Comparison of ENCODE assay signal across 10 cellular contexts in genomic region chr6:21402368-21402767, GRCh38.
DNase-seq lines count a peak whose midpoint lies in the region; ATAC-seq and TF ChIP-seq lines count a peak whose summit lies in the region.
"Had no signal": no experiment of that assay in that cellular context is flagged by ENCODE, and none has a peak within 500 bp of the region (broad histone marks: within the 10 kb centered on the region; RNA-seq: fewer than 3 reads in every experiment).

No MANE protein-coding gene starts in this region.

- intact Hi-C loops in MCF 10A (cut with micrococcal nuclease) (loop anchor here (5.0 kb wide), 1 partner anchor 185 kb away; no protein-coding TSS in a partner anchor), vagina (cut with DNase I) (no loop called here)

- no peaks in the 10 kb centered on the region for H3K27me3 ChIP-seq in vagina
- H3K27me3 ChIP-seq: pancreas had no signal

- H3K27ac ChIP-seq in vagina, result peak overlapping the region; percentile 85
- H3K27ac ChIP-seq: pancreas had no signal

- H3K4me1 Mint-ChIP-seq in MCF 10A (ENCODE audit: insufficient read depth, unreplicated experiment), result peaks cover 17% of the 10 kb centered on the region

- TF ChIP-seq CTCF in MCF 10A (IDR thresholded peaks at IDR 0.05; ENCODE audit: unreplicated experiment) (no peak), vagina (IDR thresholded peaks at IDR 0.05) (no peak)

- peak; percentile 14 for DNase-seq in stimulated activated CD4-positive, alpha-beta T cell treated with anti-CD3 and anti-CD28 coated beads, Interleukin-15, amount 100 ng/mL, for 24 hours
- DNase-seq in stimulated activated CD4-positive, alpha-beta T cell treated with anti-CD3 and anti-CD28 coated beads, Interleukin-12 subunit alpha, Interleukin-12 subunit beta, amount 100 ng/mL, for 4 hours, result no peak
- DNase-seq in MCF 10A (ENCODE audit: unreplicated experiment) (peak; percentile 68), vagina (ENCODE audit: extremely low spot score in 2 of 2) (no peak), iPS-NIHi11 (ENCODE audit: low spot score) (no peak), ureter (ENCODE audit: low spot score) (no peak)
- DNase-seq: NCI-H748 treated with DMSO at 0.1 percent for 48 hours, pancreas had no signal

- H3K27me3 Mint-ChIP-seq in MCF 10A (ENCODE audit: insufficient read depth, unreplicated experiment), result no peaks in the 10 kb centered on the region

- CTCF ChIA-PET in MCF 10A (lab: Yijun Ruan, JAX), result interaction anchor here (0.6 kb wide), 2 partner anchors 77 to 846 kb away, joined by 3 to 5 read pairs; no protein-coding TSS in a partner anchor

- no TSS peak for BruUV-seq in MCF 10A (replicated peaks; lab: Mats Ljungman, UMichigan)

- H3K36me3 ChIP-seq in vagina, result no peaks in the 10 kb centered on the region
- H3K36me3 ChIP-seq: pancreas had no signal

- TF ChIP-seq POLR2A in vagina (IDR thresholded peaks at IDR 0.05), result no peak

- H3K9me3 Mint-ChIP-seq in MCF 10A (ENCODE audit: unreplicated experiment), result no peaks in the 10 kb centered on the region

- no peaks in the 10 kb centered on the region for H3K9me3 ChIP-seq in vagina
- H3K9me3 ChIP-seq: pancreas had no signal

- H3K36me3 Mint-ChIP-seq in MCF 10A (ENCODE audit: insufficient read depth, unreplicated experiment), result no peaks in the 10 kb centered on the region

- no peak overlapping the region for H3K4me3 ChIP-seq in vagina
- H3K4me3 ChIP-seq: pancreas had no signal

- H3K27ac Mint-ChIP-seq in MCF 10A (ENCODE audit: low read depth, unreplicated experiment), result peak overlapping the region; percentile 89

- no peak overlapping the region for H3K4me3 Mint-ChIP-seq in MCF 10A (ENCODE audit: unreplicated experiment)

- peaks cover 6% of the 10 kb centered on the region for H3K4me1 ChIP-seq in vagina
- H3K4me1 ChIP-seq: pancreas had no signal

- POLR2A ChIA-PET in MCF 10A (lab: Yijun Ruan, JAX), result interaction anchor here (0.6 to 1.4 kb wide), 3 partner anchors 71 to 192 kb away, joined by 3 to 6 read pairs (median 4); partner anchors contain the start of gene SOX4

- ATAC-seq in HG03095 (IDR thresholded peaks at IDR 0.05; ENCODE audit: unreplicated experiment), result peak; percentile 61
- no peak for ATAC-seq in GM21367 (IDR thresholded peaks at IDR 0.05; ENCODE audit: unreplicated experiment)

Comparison
In these comparisons a context has a peak if more than half of its experiments do, and no peak if none do; other contexts are left out.
1. DNase-seq: peak in stimulated activated CD4-positive, alpha-beta T cell treated with anti-CD3 and anti-CD28 coated beads, Interleukin-15, amount 100 ng/mL, for 24 hours (single experiment) and MCF 10A (single experiment); none in stimulated activated CD4-positive, alpha-beta T cell treated with anti-CD3 and anti-CD28 coated beads, Interleukin-12 subunit alpha, Interleukin-12 subunit beta, amount 100 ng/mL, for 4 hours (single experiment), vagina (0 of 2), iPS-NIHi11 (single experiment) and ureter (single experiment).